ENCODE assay signal across 10 cellular contexts in genomic region chr1:223230161-223230881, GRCh38.
A peak's percentile ranks its signal among the peaks of the same experiment; 100 is the strongest.
DNase-seq lines count a peak whose midpoint lies in the region; ATAC-seq and TF ChIP-seq lines count a peak whose summit lies in the region.
"Had no signal": no experiment of that assay in that cellular context is flagged by ENCODE, and none has a peak within 500 bp of the region (broad histone marks: within the 10 kb centered on the region; RNA-seq: fewer than 3 reads in every experiment).

No MANE protein-coding gene starts in this region.

- peak in 5 of 6 experiments; percentile 7 to 67 (median 39) for DNase-seq in stimulated activated naive CD4-positive, alpha-beta T cell (lab: John Stamatoyannopoulos, UW)
- no peak for DNase-seq in stimulated activated naive CD4-positive, alpha-beta T cell treated with Interleukin-2 at 50 U/mL for 16 hours (lab: John Stamatoyannopoulos, UW)
- DNase-seq in activated CD8-positive, alpha-beta memory T cell treated with anti-CD3 and anti-CD28 coated beads, Interleukin-2, amount 10 ng/mL, durations not matched to agents 7 days and 5 days = peak; percentile 40
- DNase-seq in fibroblast of mammary gland (ENCODE audit: low read depth) (peak; percentile 76), NCI-H524 (lab: John Stamatoyannopoulos, UW) (no peak), NCI-H748 treated with DMSO at 0.1 percent for 48 hours (lab: John Stamatoyannopoulos, UW) (no peak), MM.1S (no peak), SIG-M5 treated with dmso at 0.1 percent for 504 hours (lab: John Stamatoyannopoulos, UW; ENCODE audit: unreplicated experiment) (no peak)
- DNase-seq: COR-L47, lower lobe of right lung had no signal

- no peak overlapping the region for H3K9ac ChIP-seq in MM.1S (ENCODE audit: low read length)

- peaks cover 3% of the 10 kb centered on the region for H3K27me3 Mint-ChIP-seq in activated CD8-positive, alpha-beta memory T cell treated with anti-CD3 and anti-CD28 coated beads, Interleukin-2, amount 10 ng/mL, durations not matched to agents 7 days and 5 days

- no peaks in the 10 kb centered on the region for H3K9me3 ChIP-seq in MM.1S (replicated peaks; ENCODE audit: insufficient read depth, low read length)
- H3K9me3 ChIP-seq: lower lobe of right lung had no signal

- H4K20me1 ChIP-seq in MM.1S (ENCODE audit: insufficient read depth, low read length) = no peaks in the 10 kb centered on the region

- CTCF ChIA-PET in activated CD8-positive, alpha-beta memory T cell treated with anti-CD3 and anti-CD28 coated beads, Interleukin-2, amount 10 ng/mL, durations not matched to agents 7 days and 5 days (lab: Charles Lee) = no interaction called here

- H3K9me3 Mint-ChIP-seq in activated CD8-positive, alpha-beta memory T cell treated with anti-CD3 and anti-CD28 coated beads, Interleukin-2, amount 10 ng/mL, durations not matched to agents 7 days and 5 days (ENCODE audit: low read depth) = no peaks in the 10 kb centered on the region

- no peak overlapping the region for H3K4me2 ChIP-seq in MM.1S (ENCODE audit: low read depth, low read length)

- no peaks in the 10 kb centered on the region for H3K79me2 ChIP-seq in MM.1S (ENCODE audit: low read length)

- H3K4me3 ChIP-seq in fibroblast of mammary gland (ENCODE audit: control insufficient read depth, low read depth, low read length) = no peak overlapping the region
- H3K4me3 ChIP-seq in MM.1S (ENCODE audit: low read length) = no peak overlapping the region
- H3K4me3 ChIP-seq: lower lobe of right lung had no signal

- no peak overlapping the region for H2AFZ ChIP-seq in MM.1S (ENCODE audit: low read length)

- H3K27ac ChIP-seq in MM.1S (ENCODE audit: low read length) = no peak overlapping the region
- H3K27ac ChIP-seq: lower lobe of right lung had no signal

- peak overlapping the region; percentile 39 for H3K27ac Mint-ChIP-seq in activated CD8-positive, alpha-beta memory T cell treated with anti-CD3 and anti-CD28 coated beads, Interleukin-2, amount 10 ng/mL, durations not matched to agents 7 days and 5 days

- no peaks in the 10 kb centered on the region for H3K4me1 ChIP-seq in MM.1S (ENCODE audit: low read length)

- H3K27me3 ChIP-seq in MM.1S (replicated peaks; ENCODE audit: insufficient read depth, low read length) = no peaks in the 10 kb centered on the region

- H3K9me2 ChIP-seq in MM.1S (replicated peaks; ENCODE audit: insufficient read depth, low read length) = no peaks in the 10 kb centered on the region

- no peak for TF ChIP-seq CTCF in fibroblast of mammary gland (conservative IDR thresholded peaks at IDR 0.05; ENCODE audit: control insufficient read depth, insufficient read depth, low read depth, low read length)
- no peak for TF ChIP-seq CTCF in MM.1S (IDR thresholded peaks at IDR 0.05; ENCODE audit: low read length)

- peak; percentile 66 for ATAC-seq in activated CD8-positive, alpha-beta memory T cell treated with anti-CD3 and anti-CD28 coated beads, Interleukin-2, amount 10 ng/mL, durations not matched to agents 7 days and 5 days

- H3K36me3 Mint-ChIP-seq in activated CD8-positive, alpha-beta memory T cell treated with anti-CD3 and anti-CD28 coated beads, Interleukin-2, amount 10 ng/mL, durations not matched to agents 7 days and 5 days = no peaks in the 10 kb centered on the region

- H3F3A ChIP-seq in MM.1S (ENCODE audit: insufficient read depth, low read length) = no peaks in the 10 kb centered on the region

- no peaks in the 10 kb centered on the region for H3K36me3 ChIP-seq in MM.1S (replicated peaks; ENCODE audit: insufficient read depth, low read length)
- H3K36me3 ChIP-seq: lower lobe of right lung had no signal

- no peaks in the 10 kb centered on the region for H3K4me1 Mint-ChIP-seq in activated CD8-positive, alpha-beta memory T cell treated with anti-CD3 and anti-CD28 coated beads, Interleukin-2, amount 10 ng/mL, durations not matched to agents 7 days and 5 days

- no peak overlapping the region for H3K4me3 Mint-ChIP-seq in activated CD8-positive, alpha-beta memory T cell treated with anti-CD3 and anti-CD28 coated beads, Interleukin-2, amount 10 ng/mL, durations not matched to agents 7 days and 5 days

Comparison
In these comparisons a context has a peak if more than half of its experiments do, and no peak if none do; other contexts are left out.
1. DNase-seq: peak in stimulated activated naive CD4-positive, alpha-beta T cell (5 of 6), activated CD8-positive, alpha-beta memory T cell treated with anti-CD3 and anti-CD28 coated beads, Interleukin-2, amount 10 ng/mL, durations not matched to agents 7 days and 5 days (single experiment) and fibroblast of mammary gland (single experiment); none in stimulated activated naive CD4-positive, alpha-beta T cell treated with Interleukin-2 at 50 U/mL for 16 hours (single experiment), NCI-H524 (0 of 2), NCI-H748 treated with DMSO at 0.1 percent for 48 hours (single experiment), MM.1S (single experiment) and SIG-M5 treated with dmso at 0.1 percent for 504 hours (single experiment).